In the genomic region with DNA sequence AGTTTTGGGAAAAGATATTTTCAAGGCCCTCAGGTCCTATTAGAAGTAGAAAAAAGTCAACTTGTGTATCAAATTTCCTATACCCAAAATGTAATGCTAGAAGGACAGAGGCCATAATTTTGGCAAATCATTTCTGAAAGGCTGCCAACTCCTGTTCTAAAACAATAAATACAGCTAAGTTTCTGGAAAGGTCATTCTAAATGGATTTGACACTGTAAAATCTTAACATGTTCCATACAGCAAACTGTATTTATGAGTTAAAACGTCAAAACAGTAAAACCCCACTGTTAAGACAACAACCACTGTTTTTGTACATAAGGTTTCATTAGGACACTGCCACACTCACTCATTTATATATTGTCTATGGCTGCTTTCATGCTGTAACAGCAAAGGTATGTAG, we compare ENCODE assay signal across 18 cellular contexts. TPM values are rescaled to one million over a fixed set of nuclear protein-coding genes. Genes with fewer than 3 reads are reported as not detected.
DNase-seq lines count a peak whose midpoint lies in the region; ATAC-seq and TF ChIP-seq lines count a peak whose summit lies in the region.
"Had no signal": no experiment of that assay in that cellular context is flagged by ENCODE, and none has a peak within 500 bp of the region (broad histone marks: within the 10 kb centered on the region; RNA-seq: fewer than 3 reads in every experiment).

No MANE protein-coding gene starts in this region.

- peak; percentile 19 for DNase-seq in activated CD4-positive, alpha-beta T cell treated with anti-CD3 and anti-CD28 coated beads, Interleukin-2, amount 10 ng/mL, durations not matched to agents 24 days and 14 days
- DNase-seq in activated CD4-positive, alpha-beta T cell treated with anti-CD3 and anti-CD28 coated beads, Interleukin-2, amount 50 U/mL, for 48 hours = no peak
- DNase-seq in coronary artery (ENCODE audit: low spot score) (no peak), memory B cell (ENCODE audit: low spot score in 2 of 2) (no peak), tibial artery (no peak), left lobe of liver (ENCODE audit: low spot score) (no peak), erythroblast (lab: John Stamatoyannopoulos, UW) (no peak)
- DNase-seq in stimulated activated naive CD8-positive, alpha-beta T cell treated with anti-CD3 and anti-CD28 coated beads, Interleukin-15, amount 100 ng/mL, for 72 hours = no peak
- DNase-seq: activated B cell treated with CpG ODN at 0.5 μM for 24 hours; amniotic stem cell; cerebellar nuclear complex; head of caudate nucleus; immature natural killer cell; natural killer cell; NCI-H1436; stimulated activated naive CD8-positive, alpha-beta T cell treated with anti-CD3 and anti-CD28 coated beads, Interleukin-15, Interleukin-2, amounts not matched to agents 100 U/mL and 50 U/mL, for 24 hours had no signal

- H3K36me3 Mint-ChIP-seq in activated CD4-positive, alpha-beta T cell treated with anti-CD3 and anti-CD28 coated beads, Interleukin-2, amount 10 ng/mL, durations not matched to agents 24 days and 14 days (ENCODE audit: low read depth) = peaks cover 52% of the 10 kb centered on the region
- H3K36me3 Mint-ChIP-seq in memory B cell = peaks cover 35% of the 10 kb centered on the region

- H3K27me3 Mint-ChIP-seq in activated CD4-positive, alpha-beta T cell treated with anti-CD3 and anti-CD28 coated beads, Interleukin-2, amount 10 ng/mL, durations not matched to agents 24 days and 14 days = no peaks in the 10 kb centered on the region
- H3K27me3 Mint-ChIP-seq in memory B cell = no peaks in the 10 kb centered on the region
- no peaks in the 10 kb centered on the region for H3K27me3 Mint-ChIP-seq in stimulated activated naive CD8-positive, alpha-beta T cell treated with anti-CD3 and anti-CD28 coated beads, Interleukin-15, amount 100 ng/mL, for 72 hours
- H3K27me3 Mint-ChIP-seq: activated B cell treated with CpG ODN at 0.5 μM for 24 hours had no signal

- H3K4me1 ChIP-seq in tibial artery = peaks cover 0 to 54% (median 15%) of the 10 kb centered on the region in 4 donors

- TF ChIP-seq CTCF in coronary artery (IDR thresholded peaks at IDR 0.05) = no peak
- TF ChIP-seq CTCF in tibial artery (IDR thresholded peaks at IDR 0.05) = no peak

- H3K9me3 Mint-ChIP-seq in activated CD4-positive, alpha-beta T cell treated with anti-CD3 and anti-CD28 coated beads, Interleukin-2, amount 10 ng/mL, durations not matched to agents 24 days and 14 days = no peaks in the 10 kb centered on the region
- H3K9me3 Mint-ChIP-seq in memory B cell = no peaks in the 10 kb centered on the region
- no peaks in the 10 kb centered on the region for H3K9me3 Mint-ChIP-seq in stimulated activated naive CD8-positive, alpha-beta T cell treated with anti-CD3 and anti-CD28 coated beads, Interleukin-15, amount 100 ng/mL, for 72 hours
- H3K9me3 Mint-ChIP-seq: activated B cell treated with CpG ODN at 0.5 μM for 24 hours; immature natural killer cell; natural killer cell; T-helper 1 cell treated with Interleukin-12 subunit alpha and Interleukin-12 subunit beta and Interleukin-4 antibody, amounts not matched to agents 30 μg/mL and 1 μg/mL, for 36 hours had no signal

- no peaks in the 10 kb centered on the region for H3K9me3 ChIP-seq in tibial artery

- intact Hi-C loops in activated CD4-positive, alpha-beta T cell treated with anti-CD3 and anti-CD28 coated beads, Interleukin-2, amount 10 ng/mL, durations not matched to agents 24 days and 14 days (cut with micrococcal nuclease) = no loop called here
- intact Hi-C loops in tibial artery (cut with DNase I; ENCODE audit: low total_unique reads) = loop anchor here (5.0 to 10.0 kb wide), 2 partner anchors 112 to 815 kb away; partner anchors contain the start of gene RASGRP3

- no peak overlapping the region for H3K4me3 Mint-ChIP-seq in activated CD4-positive, alpha-beta T cell treated with anti-CD3 and anti-CD28 coated beads, Interleukin-2, amount 10 ng/mL, durations not matched to agents 24 days and 14 days
- no peak overlapping the region for H3K4me3 Mint-ChIP-seq in memory B cell
- no peak overlapping the region for H3K4me3 Mint-ChIP-seq in stimulated activated naive CD8-positive, alpha-beta T cell treated with anti-CD3 and anti-CD28 coated beads, Interleukin-15, amount 100 ng/mL, for 72 hours
- H3K4me3 Mint-ChIP-seq: activated B cell treated with CpG ODN at 0.5 μM for 24 hours; immature natural killer cell; natural killer cell; T-helper 1 cell treated with Interleukin-12 subunit alpha and Interleukin-12 subunit beta and Interleukin-4 antibody, amounts not matched to agents 30 μg/mL and 1 μg/mL, for 36 hours had no signal

- no peak for TF ChIP-seq POLR2A in erythroblast (IDR thresholded peaks at IDR 0.05; ENCODE audit: low read length)

- peak overlapping the region; percentile 26 to 27 for H3K27ac ChIP-seq in coronary artery
- peak overlapping the region; percentile 39 to 50 for H3K27ac ChIP-seq in tibial artery

- no peaks in the 10 kb centered on the region for H3K27me3 ChIP-seq in tibial artery

- H3K4me1 Mint-ChIP-seq in activated CD4-positive, alpha-beta T cell treated with anti-CD3 and anti-CD28 coated beads, Interleukin-2, amount 10 ng/mL, durations not matched to agents 24 days and 14 days = peaks cover 11% of the 10 kb centered on the region
- H3K4me1 Mint-ChIP-seq in memory B cell = peaks cover 6% of the 10 kb centered on the region
- H3K4me1 Mint-ChIP-seq in stimulated activated naive CD8-positive, alpha-beta T cell treated with anti-CD3 and anti-CD28 coated beads, Interleukin-15, amount 100 ng/mL, for 72 hours = peaks cover 25% of the 10 kb centered on the region
- H3K4me1 Mint-ChIP-seq: immature natural killer cell had no signal

- H3K36me3 ChIP-seq in tibial artery = peaks cover 13 to 56% (median 34%) of the 10 kb centered on the region in 3 donors

- no peak overlapping the region for H3K27ac Mint-ChIP-seq in activated CD4-positive, alpha-beta T cell treated with anti-CD3 and anti-CD28 coated beads, Interleukin-2, amount 10 ng/mL, durations not matched to agents 24 days and 14 days
- H3K27ac Mint-ChIP-seq in memory B cell = peak overlapping the region; percentile 41
- no peak overlapping the region for H3K27ac Mint-ChIP-seq in stimulated activated naive CD8-positive, alpha-beta T cell treated with anti-CD3 and anti-CD28 coated beads, Interleukin-15, amount 100 ng/mL, for 72 hours
- H3K27ac Mint-ChIP-seq: activated B cell treated with CpG ODN at 0.5 μM for 24 hours; natural killer cell; T-helper 1 cell treated with Interleukin-12 subunit alpha and Interleukin-12 subunit beta and Interleukin-4 antibody, amounts not matched to agents 30 μg/mL and 1 μg/mL, for 36 hours had no signal

- H3K4me3 ChIP-seq in coronary artery = no peak overlapping the region
- H3K4me3 ChIP-seq in tibial artery = no peak overlapping the region
- H3K4me3 ChIP-seq: lung had no signal

- ATAC-seq in memory B cell (ENCODE audit: low read depth) (no peak), left lobe of liver (no peak)
- ATAC-seq in stimulated activated naive CD8-positive, alpha-beta T cell treated with anti-CD3 and anti-CD28 coated beads, Interleukin-15, amount 100 ng/mL, for 72 hours = no peak
- ATAC-seq: natural killer cell; stimulated activated naive CD8-positive, alpha-beta T cell treated with anti-CD3 and anti-CD28 coated beads, Interleukin-15, Interleukin-2, amounts not matched to agents 100 U/mL and 50 U/mL, for 24 hours had no signal

RNA-seq across cellular contexts. Expression of gene FAM98A, which starts 9.7 kb away (rescaled TPM):
- total RNA-seq in activated CD4-positive, alpha-beta T cell treated with anti-CD3 and anti-CD28 coated beads, Interleukin-2, amount 10 ng/mL, durations not matched to agents 24 days and 14 days = 72.9 and 79.2 TPM in 2 replicates
- total RNA-seq in left lobe of liver = 23.6 TPM
